ENCODE assay signal across 19 cellular contexts in the genomic region with DNA sequence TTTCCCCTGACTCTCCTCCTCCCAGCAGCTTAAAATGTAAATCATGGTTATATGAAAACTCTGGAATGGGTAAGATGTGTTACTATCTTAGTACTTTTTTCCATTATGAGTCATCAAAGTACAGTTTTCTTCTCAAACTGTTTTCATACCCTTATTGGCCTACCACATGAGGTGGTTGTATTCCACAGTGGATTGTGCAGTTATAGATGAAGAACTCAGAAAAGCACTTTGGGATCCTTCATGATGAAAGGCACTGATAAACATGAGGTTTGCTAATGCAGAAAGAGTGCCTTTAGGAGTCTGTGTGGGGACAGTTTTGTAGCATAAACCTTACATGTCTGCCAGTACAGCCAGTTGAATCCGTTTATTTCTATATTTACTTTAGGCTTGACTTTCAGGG. TPM values are rescaled to one million over a fixed set of nuclear protein-coding genes. Genes with fewer than 3 reads are reported as not detected.
DNase-seq lines count a peak whose midpoint lies in the region; ATAC-seq and TF ChIP-seq lines count a peak whose summit lies in the region.
"Had no signal": no experiment of that assay in that cellular context is flagged by ENCODE, and none has a peak within 500 bp of the region (broad histone marks: within the 10 kb centered on the region; RNA-seq: fewer than 3 reads in every experiment).

No MANE protein-coding gene starts in this region.

- no peak overlapping the region for H2BK5ac ChIP-seq in mesenchymal stem cell (ENCODE audit: low read depth, low read length, poor library complexity, severe bottlenecking)

- H4K20me1 ChIP-seq in hepatocyte (ENCODE audit: insufficient read depth, poor library complexity, severe bottlenecking) = no peaks in the 10 kb centered on the region

- no peak overlapping the region for H3K23ac ChIP-seq in mesenchymal stem cell (ENCODE audit: low read length in 2 of 2)

- H3K9me3 ChIP-seq in adipocyte (ENCODE audit: control insufficient read depth, low read length) = no peaks in the 10 kb centered on the region
- no peaks in the 10 kb centered on the region for H3K9me3 ChIP-seq in mesenchymal stem cell (ENCODE audit: control insufficient read depth, low read length)
- no peaks in the 10 kb centered on the region for H3K9me3 ChIP-seq in hepatocyte (ENCODE audit: low read depth)
- H3K9me3 ChIP-seq: BLaER1 treated with 17β-estradiol and CSF1 and Interleukin-3, amounts not matched to agents 10 nM and 100 nM; ovary had no signal

- H3K27ac ChIP-seq in mesenchymal stem cell (ENCODE audit: low read length, poor library complexity, severe bottlenecking) = no peak overlapping the region
- no peak overlapping the region for H3K27ac ChIP-seq in hepatocyte
- H3K27ac ChIP-seq: BLaER1 treated with 17β-estradiol and CSF1 and Interleukin-3, amounts not matched to agents 10 nM and 100 nM; foreskin keratinocyte; ovary had no signal

- no peak overlapping the region for H3K14ac ChIP-seq in mesenchymal stem cell (ENCODE audit: low read length in 2 of 2)

- H3K9ac ChIP-seq in adipocyte (ENCODE audit: low read length) (no peak overlapping the region), mesenchymal stem cell (ENCODE audit: low read length) (peak overlapping the region; percentile 49)
- H3K9ac ChIP-seq: BLaER1 treated with 17β-estradiol and CSF1 and Interleukin-3, amounts not matched to agents 10 nM and 100 nM had no signal

- DNase-seq in AG04449 (ENCODE audit: low read depth, low spot score) (peak; percentile 28), GM04503 (ENCODE audit: low read depth) (peak; percentile 14), adipocyte (ENCODE audit: low read depth) (peak; percentile 54), mesenchymal stem cell (peak; percentile 79), NCI-H2081 treated with DMSO at 0.1 percent for 48 hours (lab: John Stamatoyannopoulos, UW) (no peak), globus pallidus (ENCODE audit: low spot score) (no peak), hepatocyte (ENCODE audit: low spot score) (no peak)
- DNase-seq: aorta; DMS79; effector CD4-positive, alpha-beta T cell; foreskin keratinocyte; KG1; NCI-H1694; NCI-H524 treated with DMSO at 0.1 percent for 48 hours; ovary had no signal

- H3K36me3 ChIP-seq in adipocyte (ENCODE audit: control insufficient read depth, insufficient read depth, low read length, severe bottlenecking) (peaks cover 75% of the 10 kb centered on the region), mesenchymal stem cell (ENCODE audit: control insufficient read depth in 1 of 2, insufficient read depth in 2 of 2, low read depth in 1 of 2, low read length in 2 of 2) (peaks cover 17 to 88% of the 10 kb centered on the region in 2 experiments), hepatocyte (replicated peaks; ENCODE audit: insufficient read depth, low read depth) (peaks cover 4% of the 10 kb centered on the region)
- H3K36me3 ChIP-seq: ovary had no signal

- no peak overlapping the region for H3K18ac ChIP-seq in mesenchymal stem cell (ENCODE audit: low read depth in 1 of 2, low read length in 2 of 2)

- H3K4me3 ChIP-seq in AG04449 (ENCODE audit: low read depth, low read length) = no peak overlapping the region
- H3K4me3 ChIP-seq in adipocyte (ENCODE audit: low read length) = no peak overlapping the region
- no peak overlapping the region for H3K4me3 ChIP-seq in mesenchymal stem cell (ENCODE audit: insufficient read depth in 1 of 2, low read depth in 1 of 2, low read length in 2 of 2)
- H3K4me3 ChIP-seq in hepatocyte = no peak overlapping the region
- H3K4me3 ChIP-seq: BLaER1 treated with 17β-estradiol and CSF1 and Interleukin-3, amounts not matched to agents 10 nM and 100 nM; ovary had no signal

- H2AFZ ChIP-seq in mesenchymal stem cell (ENCODE audit: low read depth, low read length) (no peak overlapping the region), hepatocyte (no peak overlapping the region)

- H4K8ac ChIP-seq in mesenchymal stem cell (ENCODE audit: low read length) = no peak overlapping the region

- H4K91ac ChIP-seq in mesenchymal stem cell (ENCODE audit: low read length) = no peak overlapping the region

- H2AK5ac ChIP-seq in mesenchymal stem cell (ENCODE audit: low read length, severe bottlenecking) = no peak overlapping the region

- TF ChIP-seq CTCF in AG04449 (IDR thresholded peaks at IDR 0.05; ENCODE audit: insufficient read depth, low read length, missing control alignments) = no peak
- no peak for TF ChIP-seq CTCF in hepatocyte (IDR thresholded peaks at IDR 0.05; ENCODE audit: poor library complexity)

- no peak for ATAC-seq in GM18858 (IDR thresholded peaks at IDR 0.05; ENCODE audit: unreplicated experiment)
- ATAC-seq: foreskin keratinocyte, HCT116 had no signal

- WGBS in mesenchymal stem cell = no CpG with 5 or more reads among the region's 1 CpG
- 77% methylated on average over 1 of the region's 1 CpG for WGBS in hepatocyte (ENCODE audit: low lambda C conversion rate, missing lambda C conversion rate)

- no peak overlapping the region for H3K4ac ChIP-seq in mesenchymal stem cell (ENCODE audit: low read depth in 1 of 2, low read length in 2 of 2)

- peaks cover 4% of the 10 kb centered on the region for H3K4me1 ChIP-seq in adipocyte (ENCODE audit: control insufficient read depth, insufficient read depth, low read length)
- peaks cover 3% of the 10 kb centered on the region for H3K4me1 ChIP-seq in mesenchymal stem cell (ENCODE audit: control insufficient read depth, insufficient read depth, low read depth, low read length)
- H3K4me1 ChIP-seq in hepatocyte (ENCODE audit: insufficient read depth) = no peaks in the 10 kb centered on the region
- H3K4me1 ChIP-seq: BLaER1 treated with 17β-estradiol and CSF1 and Interleukin-3, amounts not matched to agents 10 nM and 100 nM had no signal

- H3K4me2 ChIP-seq in mesenchymal stem cell (ENCODE audit: low read length, poor library complexity, severe bottlenecking) (no peak overlapping the region), hepatocyte (no peak overlapping the region)
- H3K4me2 ChIP-seq: BLaER1 treated with 17β-estradiol and CSF1 and Interleukin-3, amounts not matched to agents 10 nM and 100 nM had no signal

- no peak overlapping the region for H2BK12ac ChIP-seq in mesenchymal stem cell (ENCODE audit: low read length in 2 of 2)

- POLR2A ChIA-PET in AG04449 (lab: Yijun Ruan, JAX) = no interaction called here

- no peaks in the 10 kb centered on the region for H3K79me2 ChIP-seq in hepatocyte

- H3K79me1 ChIP-seq in mesenchymal stem cell (replicated peaks; ENCODE audit: low read length, poor library complexity, severe bottlenecking) = peaks cover 17% of the 10 kb centered on the region

- H2BK15ac ChIP-seq in mesenchymal stem cell (ENCODE audit: low read depth, poor library complexity, severe bottlenecking) = no peak overlapping the region

- H2BK120ac ChIP-seq in mesenchymal stem cell (ENCODE audit: low read depth, low read length) = no peak overlapping the region

- CTCF ChIA-PET in AG04449 (lab: Yijun Ruan, JAX) = no interaction called here

- H3K27me3 ChIP-seq in adipocyte (replicated peaks; ENCODE audit: control insufficient read depth, insufficient read depth, low read length) = no peaks in the 10 kb centered on the region
- no peaks in the 10 kb centered on the region for H3K27me3 ChIP-seq in mesenchymal stem cell (ENCODE audit: control insufficient read depth in 1 of 2, insufficient read depth in 1 of 2, low read length in 2 of 2)
- H3K27me3 ChIP-seq in hepatocyte = no peaks in the 10 kb centered on the region
- H3K27me3 ChIP-seq: BLaER1 treated with 17β-estradiol and CSF1 and Interleukin-3, amounts not matched to agents 10 nM and 100 nM; foreskin keratinocyte; ovary had no signal

- H3K9me2 ChIP-seq in hepatocyte (replicated peaks; ENCODE audit: insufficient read depth) = no peaks in the 10 kb centered on the region

RNA-seq across cellular contexts. Expression of a gene that starts 32.0 kb away (rescaled TPM):
- polyA plus RNA-seq in mesenchymal stem cell (2013, experiment 1 of 2) = not detected
- polyA plus RNA-seq in mesenchymal stem cell (2013, experiment 2 of 2) = not detected
- not detected in 2 replicates for total RNA-seq in hepatocyte
- polyA plus RNA-seq in hepatocyte = not detected in 2 replicates
- total RNA-seq: aorta, mesenteric fat pad had no signal
- polyA plus RNA-seq: aorta, foreskin keratinocyte had no signal

Comparison
In these comparisons a context has a peak if more than half of its experiments do, and no peak if none do; other contexts are left out.
1. DNase-seq: peak in AG04449 (single experiment), GM04503 (single experiment), adipocyte (single experiment) and mesenchymal stem cell (single experiment); none in NCI-H2081 treated with DMSO at 0.1 percent for 48 hours (single experiment), globus pallidus (single experiment) and hepatocyte (single experiment).